In genomic region chr10:101903827-101904520, GRCh38 we compare ENCODE assay signal across 8 cellular contexts.
DNase-seq lines count a peak whose midpoint lies in the region; ATAC-seq and TF ChIP-seq lines count a peak whose summit lies in the region.

No MANE protein-coding gene starts in this region.

- intact Hi-C loops in activated T-helper 2 cell treated with anti-CD3 and anti-CD28 coated beads, Interferon-gamma antibody, Interleukin-2, Interleukin-4, amounts not matched to agents 10 μg/mL and 5 μg/mL and 100 μg/mL, durations not matched to agents 14 hours and 24 hours and 36 hours (cut with micrococcal nuclease): no loop called here

- no peaks in the 10 kb centered on the region for H3K9me3 Mint-ChIP-seq in activated naive CD4-positive, alpha-beta T cell treated with anti-CD3 and anti-CD28 coated beads, Interleukin-2, amount 50 U/mL, for 24 hours
- no peaks in the 10 kb centered on the region for H3K9me3 Mint-ChIP-seq in activated T-helper 2 cell treated with anti-CD3 and anti-CD28 coated beads, Interferon-gamma antibody, Interleukin-2, Interleukin-4, amounts not matched to agents 10 μg/mL and 5 μg/mL and 100 μg/mL, durations not matched to agents 14 hours and 24 hours and 36 hours
- H3K9me3 Mint-ChIP-seq in osteocyte (ENCODE audit: unreplicated experiment): no peaks in the 10 kb centered on the region

- H3K27ac Mint-ChIP-seq in activated naive CD4-positive, alpha-beta T cell treated with anti-CD3 and anti-CD28 coated beads, Interleukin-2, amount 50 U/mL, for 24 hours: peak overlapping the region; percentile 74
- no peak overlapping the region for H3K27ac Mint-ChIP-seq in activated T-helper 2 cell treated with anti-CD3 and anti-CD28 coated beads, Interferon-gamma antibody, Interleukin-2, Interleukin-4, amounts not matched to agents 10 μg/mL and 5 μg/mL and 100 μg/mL, durations not matched to agents 14 hours and 24 hours and 36 hours
- no peak overlapping the region for H3K27ac Mint-ChIP-seq in osteocyte (ENCODE audit: unreplicated experiment)

- no peak for TF ChIP-seq CTCF in RWPE1 (conservative IDR thresholded peaks at IDR 0.05; ENCODE audit: low read depth)
- TF ChIP-seq CTCF in osteocyte (IDR thresholded peaks at IDR 0.05): no peak

- peaks cover 6% of the 10 kb centered on the region for H3K36me3 Mint-ChIP-seq in activated naive CD4-positive, alpha-beta T cell treated with anti-CD3 and anti-CD28 coated beads, Interleukin-2, amount 50 U/mL, for 24 hours
- no peaks in the 10 kb centered on the region for H3K36me3 Mint-ChIP-seq in activated T-helper 2 cell treated with anti-CD3 and anti-CD28 coated beads, Interferon-gamma antibody, Interleukin-2, Interleukin-4, amounts not matched to agents 10 μg/mL and 5 μg/mL and 100 μg/mL, durations not matched to agents 14 hours and 24 hours and 36 hours (ENCODE audit: low read depth)
- H3K36me3 Mint-ChIP-seq in osteocyte (ENCODE audit: unreplicated experiment): peaks cover 9% of the 10 kb centered on the region

- H3K4me3 Mint-ChIP-seq in activated naive CD4-positive, alpha-beta T cell treated with anti-CD3 and anti-CD28 coated beads, Interleukin-2, amount 50 U/mL, for 24 hours: no peak overlapping the region
- no peak overlapping the region for H3K4me3 Mint-ChIP-seq in activated T-helper 2 cell treated with anti-CD3 and anti-CD28 coated beads, Interferon-gamma antibody, Interleukin-2, Interleukin-4, amounts not matched to agents 10 μg/mL and 5 μg/mL and 100 μg/mL, durations not matched to agents 14 hours and 24 hours and 36 hours (ENCODE audit: low read depth)
- H3K4me3 Mint-ChIP-seq in osteocyte (ENCODE audit: unreplicated experiment): no peak overlapping the region

- H3K27ac ChIP-seq in RWPE1: no peak overlapping the region

- H3K4me1 Mint-ChIP-seq in activated naive CD4-positive, alpha-beta T cell treated with anti-CD3 and anti-CD28 coated beads, Interleukin-2, amount 50 U/mL, for 24 hours: peaks cover 17% of the 10 kb centered on the region
- peaks cover 12% of the 10 kb centered on the region for H3K4me1 Mint-ChIP-seq in activated T-helper 2 cell treated with anti-CD3 and anti-CD28 coated beads, Interferon-gamma antibody, Interleukin-2, Interleukin-4, amounts not matched to agents 10 μg/mL and 5 μg/mL and 100 μg/mL, durations not matched to agents 14 hours and 24 hours and 36 hours (ENCODE audit: low read depth)
- H3K4me1 Mint-ChIP-seq in osteocyte (ENCODE audit: unreplicated experiment): peaks cover 2% of the 10 kb centered on the region

- DNase-seq in activated naive CD4-positive, alpha-beta T cell treated with Interleukin-2 at 50 U/mL for 16 hours: no peak
- DNase-seq in NCI-H2107 (lab: John Stamatoyannopoulos, UW) (peak; percentile 15), medulla oblongata (ENCODE audit: extremely low spot score) (peak; percentile 62), RWPE1 (ENCODE audit: low spot score) (no peak), osteocyte (ENCODE audit: extremely low spot score, unreplicated experiment) (no peak)
- DNase-seq in activated T-helper 2 cell treated with anti-CD3 and anti-CD28 coated beads, Interferon-gamma antibody, Interleukin-2, Interleukin-4, amounts not matched to agents 10 μg/mL and 5 μg/mL and 100 μg/mL, durations not matched to agents 14 hours and 24 hours and 36 hours (ENCODE audit: low spot score): no peak

- POLR2A ChIA-PET in RWPE1 (lab: Yijun Ruan, JAX; ENCODE audit: low non-redundant PET): no interaction called here

- H3K27me3 Mint-ChIP-seq in activated naive CD4-positive, alpha-beta T cell treated with anti-CD3 and anti-CD28 coated beads, Interleukin-2, amount 50 U/mL, for 24 hours: no peaks in the 10 kb centered on the region
- no peaks in the 10 kb centered on the region for H3K27me3 Mint-ChIP-seq in activated T-helper 2 cell treated with anti-CD3 and anti-CD28 coated beads, Interferon-gamma antibody, Interleukin-2, Interleukin-4, amounts not matched to agents 10 μg/mL and 5 μg/mL and 100 μg/mL, durations not matched to agents 14 hours and 24 hours and 36 hours (ENCODE audit: low read depth)
- no peaks in the 10 kb centered on the region for H3K27me3 Mint-ChIP-seq in osteocyte (ENCODE audit: unreplicated experiment)

- ATAC-seq in HG02798 (IDR thresholded peaks at IDR 0.05; ENCODE audit: poor library complexity, unreplicated experiment): peak; percentile 84

- CTCF ChIA-PET in RWPE1 (lab: Yijun Ruan, JAX): interaction anchor here (0.6 kb wide), 1 partner anchor 39 kb away, joined by 3 read pairs; no protein-coding TSS in a partner anchor

Comparison
In these comparisons a context has a peak if more than half of its experiments do, and no peak if none do; other contexts are left out.
1. DNase-seq: peak in NCI-H2107 (single experiment) and medulla oblongata (single experiment); none in activated naive CD4-positive, alpha-beta T cell treated with Interleukin-2 at 50 U/mL for 16 hours (single experiment), activated T-helper 2 cell treated with anti-CD3 and anti-CD28 coated beads, Interferon-gamma antibody, Interleukin-2, Interleukin-4, amounts not matched to agents 10 μg/mL and 5 μg/mL and 100 μg/mL, durations not matched to agents 14 hours and 24 hours and 36 hours (single experiment), RWPE1 (single experiment) and osteocyte (single experiment).